ENCODE assay signal across 2 cellular contexts in the genomic region with DNA sequence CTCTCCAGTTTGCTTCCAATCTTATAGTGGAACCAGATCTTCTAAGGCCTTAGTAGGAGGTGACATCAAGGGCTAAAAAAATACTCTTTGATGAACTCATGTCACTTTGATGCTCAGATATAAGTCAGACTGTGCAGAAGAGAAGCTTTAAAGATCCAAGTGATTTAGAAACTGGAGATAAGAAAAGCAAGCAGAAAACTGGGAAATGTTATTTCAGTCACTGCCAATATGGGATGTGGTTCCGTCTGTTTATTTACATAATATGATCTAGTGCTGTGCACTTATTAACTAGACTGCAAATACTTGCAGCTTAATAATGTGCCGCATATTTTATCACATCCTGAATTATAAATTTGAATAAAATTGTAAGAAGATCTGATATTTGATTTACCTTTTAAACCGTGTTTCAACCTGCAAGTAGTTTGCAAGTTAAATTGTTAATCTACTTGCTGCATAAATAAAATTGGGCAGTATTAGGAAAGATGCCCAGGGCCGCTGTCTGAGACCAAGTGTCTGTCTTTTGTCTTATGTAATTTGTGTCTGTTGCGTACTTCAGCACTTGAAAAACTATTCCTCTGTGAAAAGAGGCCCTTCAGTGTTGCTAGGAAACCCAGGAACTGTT.
TF ChIP-seq lines count a peak whose summit lies in the region.

No MANE protein-coding gene starts in this region.

TF ChIP-seq in HEK293, 187 proteins besides CTCF, POLR2A, EP300 and RAD21 (continued from another document and continues in another):
- peak; percentile 97 for TF ChIP-seq TCF7L2 (IDR thresholded peaks at IDR 0.05; ENCODE audit: borderline replicate concordance, low read depth, low read length)
- TF ChIP-seq, protein P1, sequence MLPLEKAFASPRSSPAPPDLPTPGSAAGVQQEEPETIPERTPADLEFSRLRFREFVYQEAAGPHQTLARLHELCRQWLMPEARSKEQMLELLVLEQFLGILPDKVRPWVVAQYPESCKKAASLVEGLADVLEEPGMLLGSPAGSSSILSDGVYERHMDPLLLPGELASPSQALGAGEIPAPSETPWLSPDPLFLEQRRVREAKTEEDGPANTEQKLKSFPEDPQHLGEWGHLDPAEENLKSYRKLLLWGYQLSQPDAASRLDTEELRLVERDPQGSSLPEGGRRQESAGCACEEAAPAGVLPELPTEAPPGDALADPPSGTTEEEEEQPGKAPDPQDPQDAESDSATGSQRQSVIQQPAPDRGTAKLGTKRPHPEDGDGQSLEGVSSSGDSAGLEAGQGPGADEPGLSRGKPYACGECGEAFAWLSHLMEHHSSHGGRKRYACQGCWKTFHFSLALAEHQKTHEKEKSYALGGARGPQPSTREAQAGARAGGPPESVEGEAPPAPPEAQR (tag by site-specific recombination; IDR thresholded peaks at IDR 0.05): no peak
- TF ChIP-seq ZNF121 (tag by site-specific recombination; IDR thresholded peaks at IDR 0.05): no peak
- TF ChIP-seq ZNF792 (tag by site-specific recombination; IDR thresholded peaks at IDR 0.05): no peak
- no peak for TF ChIP-seq ZNF660 (tag by site-specific recombination; IDR thresholded peaks at IDR 0.05)
- TF ChIP-seq, protein P2, sequence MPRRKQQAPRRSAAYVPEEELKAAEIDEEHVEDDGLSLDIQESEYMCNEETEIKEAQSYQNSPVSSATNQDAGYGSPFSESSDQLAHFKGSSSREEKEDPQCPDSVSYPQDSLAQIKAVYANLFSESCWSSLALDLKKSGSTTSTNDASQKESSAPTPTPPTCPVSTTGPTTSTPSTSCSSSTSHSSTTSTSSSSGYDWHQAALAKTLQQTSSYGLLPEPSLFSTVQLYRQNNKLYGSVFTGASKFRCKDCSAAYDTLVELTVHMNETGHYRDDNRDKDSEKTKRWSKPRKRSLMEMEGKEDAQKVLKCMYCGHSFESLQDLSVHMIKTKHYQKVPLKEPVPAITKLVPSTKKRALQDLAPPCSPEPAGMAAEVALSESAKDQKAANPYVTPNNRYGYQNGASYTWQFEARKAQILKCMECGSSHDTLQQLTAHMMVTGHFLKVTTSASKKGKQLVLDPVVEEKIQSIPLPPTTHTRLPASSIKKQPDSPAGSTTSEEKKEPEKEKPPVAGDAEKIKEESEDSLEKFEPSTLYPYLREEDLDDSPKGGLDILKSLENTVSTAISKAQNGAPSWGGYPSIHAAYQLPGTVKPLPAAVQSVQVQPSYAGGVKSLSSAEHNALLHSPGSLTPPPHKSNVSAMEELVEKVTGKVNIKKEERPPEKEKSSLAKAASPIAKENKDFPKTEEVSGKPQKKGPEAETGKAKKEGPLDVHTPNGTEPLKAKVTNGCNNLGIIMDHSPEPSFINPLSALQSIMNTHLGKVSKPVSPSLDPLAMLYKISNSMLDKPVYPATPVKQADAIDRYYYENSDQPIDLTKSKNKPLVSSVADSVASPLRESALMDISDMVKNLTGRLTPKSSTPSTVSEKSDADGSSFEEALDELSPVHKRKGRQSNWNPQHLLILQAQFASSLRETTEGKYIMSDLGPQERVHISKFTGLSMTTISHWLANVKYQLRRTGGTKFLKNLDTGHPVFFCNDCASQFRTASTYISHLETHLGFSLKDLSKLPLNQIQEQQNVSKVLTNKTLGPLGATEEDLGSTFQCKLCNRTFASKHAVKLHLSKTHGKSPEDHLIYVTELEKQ (tag by site-specific recombination; IDR thresholded peaks at IDR 0.05; ENCODE audit: borderline replicate concordance): peak; percentile 50; the same call in 1 of the 2 replicates
- peak; percentile 70 for TF ChIP-seq SP7 (tag by site-specific recombination; IDR thresholded peaks at IDR 0.05)
- TF ChIP-seq ZNF514 (tag by site-specific recombination; IDR thresholded peaks at IDR 0.05): no peak
- TF ChIP-seq ZNF214 (tag by site-specific recombination; IDR thresholded peaks at IDR 0.05; ENCODE audit: borderline replicate concordance): no peak
- TF ChIP-seq WT1 (tag by site-specific recombination; IDR thresholded peaks at IDR 0.05): peak; percentile 75; the same call in 1 of the 2 replicates
- no peak for TF ChIP-seq SETDB1 (IDR thresholded peaks at IDR 0.05; ENCODE audit: insufficient read length, low read length)
- TF ChIP-seq ZNF664 (tag by site-specific recombination; IDR thresholded peaks at IDR 0.05): peak; percentile 67; the same call in 1 of the 2 replicates
- no peak for TF ChIP-seq KLF9 (tag by site-specific recombination; IDR thresholded peaks at IDR 0.05; ENCODE audit: low read depth)
- TF ChIP-seq ZNF292 (tag by site-specific recombination; IDR thresholded peaks at IDR 0.05; ENCODE audit: borderline replicate concordance, low read depth): no peak
- peak; percentile 88 for TF ChIP-seq ZNF394 (tag by site-specific recombination; IDR thresholded peaks at IDR 0.05; ENCODE audit: borderline replicate concordance)
- no peak for TF ChIP-seq BCL11A (tag by site-specific recombination; IDR thresholded peaks at IDR 0.05; ENCODE audit: low read depth)
- peak; percentile 37; the same call in 1 of the 2 replicates for TF ChIP-seq GLIS1 (tag by site-specific recombination; IDR thresholded peaks at IDR 0.05)
- TF ChIP-seq ZNF561 (tag by site-specific recombination; IDR thresholded peaks at IDR 0.05; ENCODE audit: borderline replicate concordance): 0 out of 2 replicates have a peak, but pooled peaks have one; percentile 14
- TF ChIP-seq GLI4 (tag by site-specific recombination; IDR thresholded peaks at IDR 0.05): no peak
- TF ChIP-seq ZNF544 (tag by site-specific recombination; IDR thresholded peaks at IDR 0.05): no peak
- peak; percentile 53; the same call in 1 of the 2 replicates for TF ChIP-seq KLF10 (tag by site-specific recombination; IDR thresholded peaks at IDR 0.05)
- no peak for TF ChIP-seq ZIC2 (tag by site-specific recombination; IDR thresholded peaks at IDR 0.05)
- peak; percentile 49; the same call in 1 of the 2 replicates for TF ChIP-seq ZXDB (tag by site-specific recombination; IDR thresholded peaks at IDR 0.05)
- no peak for TF ChIP-seq ZNF426 (tag by site-specific recombination; IDR thresholded peaks at IDR 0.05)
- TF ChIP-seq ZNF501 (tag by site-specific recombination; IDR thresholded peaks at IDR 0.05): no peak
- no peak for TF ChIP-seq ZNF138 (tag by site-specific recombination; IDR thresholded peaks at IDR 0.05; ENCODE audit: borderline replicate concordance)
- TF ChIP-seq ZEB2 (tag by site-specific recombination; IDR thresholded peaks at IDR 0.05): peak; percentile 74; the same call in 1 of the 2 replicates
- TF ChIP-seq ZNF366 (tag by site-specific recombination; conservative IDR thresholded peaks at IDR 0.05): peak; percentile 58

TF ChIP-seq in endothelial cell of umbilical vein, 7 proteins besides CTCF, POLR2A, EP300 and RAD21:
- TF ChIP-seq JUN (IDR thresholded peaks at IDR 0.05; ENCODE audit: borderline replicate concordance, insufficient read depth, insufficient read length, low read depth) (no peak), GATA2 (IDR thresholded peaks at IDR 0.05; ENCODE audit: insufficient read depth, insufficient read length, low read depth, low read length) (peak; percentile 45)
TF ChIP-seq in endothelial cell of umbilical vein: peak in this region for 1.
